Comparison of ENCODE assay signal across 32 cellular contexts in genomic region chr3:82022836-82023235, GRCh38.
"Had no signal": no experiment of that assay in that cellular context is flagged by ENCODE, and none has a peak within 500 bp of the region (broad histone marks: within the 10 kb centered on the region; RNA-seq: fewer than 3 reads in every experiment).

No MANE protein-coding gene starts in this region.

- DNase-seq: activated B cell treated with CpG ODN at 0.5 μM for 24 hours; activated CD4-positive, alpha-beta memory T cell treated with anti-CD3 and anti-CD28 coated beads for 36 hours; activated CD4-positive, alpha-beta T cell treated with anti-CD3 and anti-CD28 coated beads for 4 hours; activated CD4-positive, alpha-beta T cell treated with anti-CD3 and anti-CD28 coated beads, Interleukin-2, amount 10 ng/mL, durations not matched to agents 24 days and 14 days; activated CD4-positive, alpha-beta T cell treated with anti-CD3 and anti-CD28 coated beads, Interleukin-2, amount 50 U/mL, for 1 hour; activated CD4-positive, alpha-beta T cell treated with anti-CD3 and anti-CD28 coated beads, Interleukin-2, amount 50 U/mL, for 4 hours; activated CD4-positive, CD25-positive, alpha-beta regulatory T cell treated with anti-CD3 and anti-CD28 coated beads, Interleukin-2, amount 50 U/mL, for 72 hours; activated CD8-positive, alpha-beta memory T cell treated with anti-CD3 and anti-CD28 coated beads, Interleukin-2, amount 50 U/mL, for 4 hours; activated CD8-positive, alpha-beta T cell treated with anti-CD3 and anti-CD28 coated beads for 36 hours; activated effector memory CD4-positive, alpha-beta T cell treated with anti-CD3 and anti-CD28 coated beads, Interleukin-2, amount 50 U/mL, for 16 hours; activated gamma-delta T cell treated with Interleukin-2 at 50 U/mL for 16 hours; activated naive CD4-positive, alpha-beta T cell; activated naive CD4-positive, alpha-beta T cell treated with anti-CD3 and anti-CD28 coated beads for 36 hours; activated naive CD4-positive, alpha-beta T cell treated with anti-CD3 and anti-CD28 coated beads, Interleukin-2, amount 50 U/mL, for 16 hours; activated naive CD8-positive, alpha-beta T cell treated with anti-CD3 and anti-CD28 coated beads for 36 hours; activated T-cell treated with anti-CD3 and anti-CD28 coated beads, Interleukin-2, amount 50 U/mL, for 24 hours; activated T-cell treated with anti-CD3 and anti-CD28 coated beads, Interleukin-2, amount 50 U/mL, for 48 hours; amniotic stem cell; aorta; body of pancreas; brain microvascular endothelial cell; caudate nucleus; cerebellar nuclear complex; T-helper 1 cell; T-helper 2 cell; T-helper 9 cell had no signal

- H3K27ac ChIP-seq: adrenal gland, body of pancreas, brain microvascular endothelial cell, breast epithelium, cardiac muscle cell, VCaP had no signal

- FAIRE-seq: astrocyte had no signal

- H3K27me3 ChIP-seq: adrenal gland, body of pancreas, brain microvascular endothelial cell, breast epithelium, cardiac muscle cell had no signal

- ATAC-seq: activated CD8-positive, alpha-beta T cell treated with anti-CD3 and anti-CD28 coated beads for 36 hours; activated naive CD4-positive, alpha-beta T cell treated with anti-CD3 and anti-CD28 coated beads, Interleukin-2, amount 50 U/mL, for 72 hours; body of pancreas had no signal

- H3K4me1 ChIP-seq: body of pancreas, breast epithelium had no signal

- H3K36me3 ChIP-seq: adrenal gland, brain microvascular endothelial cell, breast epithelium, cardiac muscle cell had no signal

- H3K4me3 ChIP-seq: adrenal gland, body of pancreas, breast epithelium, cardiac muscle cell had no signal
